Comparison of ENCODE assay signal across 21 cellular contexts in genomic region chr12:120984351-120984898, GRCh38. TPM values are rescaled to one million over a fixed set of nuclear protein-coding genes. Genes with fewer than 3 reads are reported as not detected.
DNase-seq lines count a peak whose midpoint lies in the region; ATAC-seq and TF ChIP-seq lines count a peak whose summit lies in the region.
"Had no signal": no experiment of that assay in that cellular context is flagged by ENCODE, and none has a peak within 500 bp of the region (broad histone marks: within the 10 kb centered on the region; RNA-seq: fewer than 3 reads in every experiment).

No MANE protein-coding gene starts in this region.

- no peaks in the 10 kb centered on the region for H3K79me2 ChIP-seq in Karpas-422 (ENCODE audit: low read length)
- H3K79me2 ChIP-seq in MM.1S (ENCODE audit: low read length), result no peaks in the 10 kb centered on the region

- H3K9ac ChIP-seq in Karpas-422 (ENCODE audit: low read length) (no peak overlapping the region), MM.1S (ENCODE audit: low read length) (no peak overlapping the region)
- H3K9ac ChIP-seq: GM23248 had no signal

- H2AFZ ChIP-seq in Karpas-422 (ENCODE audit: low read length) (no peak overlapping the region), MM.1S (ENCODE audit: low read length) (no peak overlapping the region)
- H2AFZ ChIP-seq: GM23248 had no signal

- no peak overlapping the region for H3K4me2 ChIP-seq in Karpas-422 (ENCODE audit: low read depth, low read length, poor library complexity, severe bottlenecking)
- H3K4me2 ChIP-seq in MM.1S (ENCODE audit: low read depth, low read length), result no peak overlapping the region

- CTCF ChIA-PET in CD4-positive, alpha-beta memory T cell (lab: Charles Lee; ENCODE audit: partially characterized antibody), result interaction anchor here (1.4 to 6.2 kb wide), 2 partner anchors 12 to 76 kb away, joined by 4 to 34 read pairs; no protein-coding TSS in a partner anchor

- no peaks in the 10 kb centered on the region for H3K27me3 ChIP-seq in CD4-positive, alpha-beta memory T cell (ENCODE audit: insufficient read depth, low read length)
- H3K27me3 ChIP-seq in muscle layer of duodenum (ENCODE audit: low read depth, low read length), result no peaks in the 10 kb centered on the region
- H3K27me3 ChIP-seq in Karpas-422 (ENCODE audit: low read length), result no peaks in the 10 kb centered on the region
- H3K27me3 ChIP-seq in MM.1S (replicated peaks; ENCODE audit: insufficient read depth, low read length), result no peaks in the 10 kb centered on the region
- H3K27me3 ChIP-seq: MG63, vagina had no signal

- no peaks in the 10 kb centered on the region for H3K4me1 ChIP-seq in CD4-positive, alpha-beta memory T cell (ENCODE audit: insufficient read depth, low read length)
- H3K4me1 ChIP-seq in muscle layer of duodenum (ENCODE audit: control insufficient read depth in 1 of 2, insufficient read depth in 2 of 2, low read length in 2 of 2) (no peaks in the 10 kb centered on the region), Karpas-422 (ENCODE audit: low read length) (no peaks in the 10 kb centered on the region), MM.1S (ENCODE audit: low read length) (no peaks in the 10 kb centered on the region)
- H3K4me1 ChIP-seq: left ventricle myocardium inferior, vagina had no signal

- H3K4me3 ChIP-seq in CD4-positive, alpha-beta memory T cell (ENCODE audit: low read length in 2 of 2), result no peak overlapping the region
- H3K4me3 ChIP-seq in muscle layer of duodenum (ENCODE audit: low read depth in 1 of 2, low read length in 2 of 2), result no peak overlapping the region
- no peak overlapping the region for H3K4me3 ChIP-seq in Karpas-422 (ENCODE audit: low read length)
- no peak overlapping the region for H3K4me3 ChIP-seq in MM.1S (ENCODE audit: low read length)
- H3K4me3 ChIP-seq: GM23248, left ventricle myocardium inferior, MG63, SK-N-MC, vagina had no signal

- no peak overlapping the region for H3K27ac ChIP-seq in CD4-positive, alpha-beta memory T cell (ENCODE audit: low read depth, low read length)
- peak overlapping the region; percentile 58 for H3K27ac ChIP-seq in muscle layer of duodenum (ENCODE audit: low read length)
- no peak overlapping the region for H3K27ac ChIP-seq in Karpas-422 (ENCODE audit: low read length)
- H3K27ac ChIP-seq in MM.1S (ENCODE audit: low read length), result no peak overlapping the region
- H3K27ac ChIP-seq: GM23248, left ventricle myocardium inferior, SK-N-MC, vagina had no signal

- no peaks in the 10 kb centered on the region for H3K36me3 Mint-ChIP-seq in CD4-positive, alpha-beta memory T cell
- H3K36me3 Mint-ChIP-seq in brain, result no peaks in the 10 kb centered on the region
- H3K36me3 Mint-ChIP-seq: CD8-positive, alpha-beta T cell had no signal

- no peaks in the 10 kb centered on the region for H3K4me1 Mint-ChIP-seq in CD4-positive, alpha-beta memory T cell
- H3K4me1 Mint-ChIP-seq in brain, result peaks cover 6% of the 10 kb centered on the region

- no peak overlapping the region for H3K4me3 Mint-ChIP-seq in CD4-positive, alpha-beta memory T cell
- H3K4me3 Mint-ChIP-seq in brain, result peak overlapping the region in 1 of 5 experiments; percentile 1
- H3K4me3 Mint-ChIP-seq: CD8-positive, alpha-beta T cell; effector memory CD8-positive, alpha-beta T cell had no signal

- H3K9me3 ChIP-seq in CD4-positive, alpha-beta memory T cell (ENCODE audit: control insufficient read depth in 1 of 2, low read length in 2 of 2), result no peaks in the 10 kb centered on the region
- H3K9me3 ChIP-seq in muscle layer of duodenum (ENCODE audit: control insufficient read depth in 1 of 2, low read length in 2 of 2) (no peaks in the 10 kb centered on the region), Karpas-422 (ENCODE audit: low read length) (no peaks in the 10 kb centered on the region), MM.1S (replicated peaks; ENCODE audit: insufficient read depth, low read length) (no peaks in the 10 kb centered on the region)
- H3K9me3 ChIP-seq: left ventricle myocardium inferior, MG63, vagina had no signal

- H3K9me2 ChIP-seq in Karpas-422 (replicated peaks; ENCODE audit: insufficient read depth, low read length) (no peaks in the 10 kb centered on the region), MM.1S (replicated peaks; ENCODE audit: insufficient read depth, low read length) (no peaks in the 10 kb centered on the region)

- no peaks in the 10 kb centered on the region for H4K20me1 ChIP-seq in Karpas-422 (ENCODE audit: insufficient read depth, low read depth, low read length)
- no peaks in the 10 kb centered on the region for H4K20me1 ChIP-seq in MM.1S (ENCODE audit: insufficient read depth, low read length)

- intact Hi-C loops in CD4-positive, alpha-beta memory T cell (cut with micrococcal nuclease), result no loop called here

- ATAC-seq in GM21390 (IDR thresholded peaks at IDR 0.05; ENCODE audit: unreplicated experiment) (no peak), HG03108 (IDR thresholded peaks at IDR 0.05; ENCODE audit: unreplicated experiment) (no peak)
- ATAC-seq: CD8-positive, alpha-beta T cell; effector memory CD8-positive, alpha-beta T cell; PC-3 had no signal

- no peaks in the 10 kb centered on the region for H3K36me3 ChIP-seq in CD4-positive, alpha-beta memory T cell (ENCODE audit: insufficient read depth, low read length)
- no peaks in the 10 kb centered on the region for H3K36me3 ChIP-seq in muscle layer of duodenum (ENCODE audit: control insufficient read depth in 1 of 2, insufficient read depth in 2 of 2, low read length in 2 of 2)
- H3K36me3 ChIP-seq in Karpas-422 (ENCODE audit: insufficient read depth, low read length), result no peaks in the 10 kb centered on the region
- no peaks in the 10 kb centered on the region for H3K36me3 ChIP-seq in MM.1S (replicated peaks; ENCODE audit: insufficient read depth, low read length)
- H3K36me3 ChIP-seq: left ventricle myocardium inferior, MG63, vagina had no signal

- H3K27ac Mint-ChIP-seq in CD4-positive, alpha-beta memory T cell, result peak overlapping the region in 4 of 7 donors; percentile 8 to 37 (median 19)
- H3K27ac Mint-ChIP-seq in brain, result peak overlapping the region in 4 of 5 experiments; percentile 7 to 57 (median 18)
- H3K27ac Mint-ChIP-seq: CD8-positive, alpha-beta T cell; effector memory CD8-positive, alpha-beta T cell had no signal

- TF ChIP-seq CTCF in brain (conservative IDR thresholded peaks at IDR 0.05), result no peak
- no peak for TF ChIP-seq CTCF in MM.1S (IDR thresholded peaks at IDR 0.05; ENCODE audit: low read length)

- no peaks in the 10 kb centered on the region for H3K27me3 Mint-ChIP-seq in CD4-positive, alpha-beta memory T cell
- H3K27me3 Mint-ChIP-seq in brain, result peaks cover 14% of the 10 kb centered on the region

- H3K9me3 Mint-ChIP-seq in CD4-positive, alpha-beta memory T cell, result peaks cover 0 to 3% (median 0%) of the 10 kb centered on the region in 8 donors
- H3K9me3 Mint-ChIP-seq in brain, result peaks cover 0 to 4% (median 0%) of the 10 kb centered on the region in 5 experiments
- H3K9me3 Mint-ChIP-seq: CD8-positive, alpha-beta T cell; effector memory CD8-positive, alpha-beta T cell had no signal

- DNase-seq in CD4-positive, alpha-beta memory T cell, result no peak
- DNase-seq in LoVo (ENCODE audit: low spot score) (peak; percentile 82), Karpas-422 (no peak), MM.1S (no peak)
- DNase-seq: caudate nucleus; CD8-positive, alpha-beta T cell; effector memory CD8-positive, alpha-beta T cell; GM23248; hypothalamus; left ventricle myocardium inferior; MG63; NCI-H187 treated with DMSO at 0.1 percent for 48 hours; NCI-H524 treated with DMSO at 0.1 percent for 48 hours; PC-3 had no signal

- H3F3A ChIP-seq in MM.1S (ENCODE audit: insufficient read depth, low read length), result no peaks in the 10 kb centered on the region

- POLR2A ChIA-PET in CD4-positive, alpha-beta memory T cell (lab: Charles Lee; ENCODE audit: partially characterized antibody), result no interaction called here

RNA-seq across cellular contexts. Expression of gene HNF1A, which starts 6.1 kb away (rescaled TPM):
- not detected for total RNA-seq in CD4-positive, alpha-beta memory T cell
- not detected for polyA plus RNA-seq in CD4-positive, alpha-beta memory T cell
- not detected for polyA plus RNA-seq in brain (ENCODE audit: insufficient read depth, low read depth, low replicate concordance)
- not detected in 2 replicates for total RNA-seq in Karpas-422 (2014; rRNA removed; shearing (Covaris generic); ENCODE audit: low replicate concordance)
- total RNA-seq: CD8-positive, alpha-beta T cell; GM23248; left ventricle myocardium inferior; PC-3; vagina had no signal
- polyA plus RNA-seq: AG04450, GM23248 had no signal

RNA-seq across cellular contexts. Expression of gene C12orf43, which starts 31.9 kb away (rescaled TPM):
- total RNA-seq in CD4-positive, alpha-beta memory T cell, result 10 to 100 TPM; 13.8 to 15.4 TPM
- 10 to 100 TPM; 16.2 to 17.6 TPM for polyA plus RNA-seq in CD4-positive, alpha-beta memory T cell
- polyA plus RNA-seq in brain (ENCODE audit: insufficient read depth, low read depth, low replicate concordance), result 13.1 TPM
- 5.2 and 30.3 TPM in 2 replicates for total RNA-seq in Karpas-422 (2014; rRNA removed; shearing (Covaris generic); ENCODE audit: low replicate concordance)

RNA-seq across cellular contexts. Expression of gene OASL, which starts 54.6 kb away (rescaled TPM):
- total RNA-seq in CD4-positive, alpha-beta memory T cell, result 1 to 10 TPM; 7.2 to 9.7 TPM
- 1 to 10 TPM; 5.6 to 9.8 TPM for polyA plus RNA-seq in CD4-positive, alpha-beta memory T cell
- 1.1 TPM for polyA plus RNA-seq in brain (ENCODE audit: insufficient read depth, low read depth, low replicate concordance)
- 0.69 and 1.4 TPM in 2 replicates for total RNA-seq in Karpas-422 (2014; rRNA removed; shearing (Covaris generic); ENCODE audit: low replicate concordance)
